12 cellular contexts compared by ENCODE assay signal in the genomic region with DNA sequence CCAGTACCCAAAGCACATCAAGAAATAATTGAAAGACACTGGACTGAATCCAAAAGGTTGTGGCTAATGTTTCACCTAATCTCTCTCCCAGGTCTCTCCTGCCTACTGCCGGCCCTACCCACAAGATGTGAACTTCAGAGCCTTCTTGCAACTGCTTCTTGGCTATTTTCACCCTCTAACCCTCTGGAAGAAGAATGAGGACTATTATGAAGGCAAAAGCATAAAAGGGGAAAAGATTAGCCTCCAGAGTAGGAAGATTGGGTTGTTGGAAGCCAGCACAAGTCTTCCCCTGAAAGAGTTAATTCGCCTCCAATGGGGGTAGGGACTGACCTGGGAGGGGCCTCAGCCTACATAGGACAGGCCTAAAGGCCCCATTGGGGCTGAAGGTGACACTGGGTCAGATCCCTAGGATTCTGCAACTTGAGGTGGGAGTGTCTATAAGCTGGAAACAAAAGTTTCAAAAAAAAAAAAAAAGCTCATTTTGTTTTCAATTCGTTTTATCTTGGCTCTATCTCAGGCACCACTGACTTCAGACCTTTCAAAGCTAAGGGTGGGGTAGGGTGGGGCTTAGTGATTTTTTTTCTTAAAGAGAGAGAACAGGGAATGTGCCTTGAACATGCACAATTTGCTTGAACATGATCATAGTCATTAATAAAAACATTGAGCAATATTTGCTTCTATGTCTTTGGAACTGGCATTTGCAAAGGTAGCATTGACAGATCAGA.
DNase-seq lines count a peak whose midpoint lies in the region; ATAC-seq lines count a peak whose summit lies in the region.
"Had no signal": no experiment of that assay in that cellular context is flagged by ENCODE, and none has a peak within 500 bp of the region (broad histone marks: within the 10 kb centered on the region; RNA-seq: fewer than 3 reads in every experiment).

No MANE protein-coding gene starts in this region.

- ATAC-seq in HG03039 (IDR thresholded peaks at IDR 0.05; ENCODE audit: unreplicated experiment): no peak
- ATAC-seq in HG03439 (IDR thresholded peaks at IDR 0.05; ENCODE audit: unreplicated experiment): no peak

- H3K9me3 ChIP-seq in adipocyte (ENCODE audit: control insufficient read depth, low read length): no peaks in the 10 kb centered on the region

- peaks cover 66% of the 10 kb centered on the region for H3K4me1 ChIP-seq in adipocyte (ENCODE audit: control insufficient read depth, insufficient read depth, low read length)

- H3K4me3 ChIP-seq in H7 (ENCODE audit: insufficient read depth, low read depth, low read length): no peak overlapping the region
- H3K4me3 ChIP-seq in adipocyte (ENCODE audit: low read length): no peak overlapping the region
- H3K4me3 ChIP-seq: PC-9 had no signal

- peak overlapping the region; percentile 30 for H3K9ac ChIP-seq in adipocyte (ENCODE audit: low read length)

- peak; percentile 39 for DNase-seq in H7
- no peak for DNase-seq in adipocyte (ENCODE audit: low read depth)
- DNase-seq in iPS DF 4.7 (ENCODE audit: extremely low read depth, low spot score): peak; percentile 1
- DNase-seq in renal cortical epithelial cell (ENCODE audit: low read depth): peak; percentile 97
- no peak for DNase-seq in Ammon's horn (ENCODE audit: low spot score)
- DNase-seq in T-helper 9 cell: no peak
- DNase-seq: activated T-cell treated with anti-CD3 and anti-CD28 coated beads, Interleukin-2, amount 50 U/mL, for 1 hour; C1 segment of cervical spinal cord; GF-D8 had no signal

- H3K27me3 ChIP-seq in H7 (ENCODE audit: control insufficient read depth, insufficient read depth, low read length) (no peaks in the 10 kb centered on the region), adipocyte (replicated peaks; ENCODE audit: control insufficient read depth, insufficient read depth, low read length) (no peaks in the 10 kb centered on the region)

- no peaks in the 10 kb centered on the region for H3K36me3 ChIP-seq in H7 (replicated peaks; ENCODE audit: control insufficient read depth, insufficient read depth, low read length)
- no peaks in the 10 kb centered on the region for H3K36me3 ChIP-seq in adipocyte (ENCODE audit: control insufficient read depth, insufficient read depth, low read length, severe bottlenecking)

Comparison
In these comparisons a context has a peak if more than half of its experiments do, and no peak if none do; other contexts are left out.
1. DNase-seq: peak in H7 (single experiment), iPS DF 4.7 (single experiment) and renal cortical epithelial cell (single experiment); none in adipocyte (single experiment), Ammon's horn (single experiment) and T-helper 9 cell (single experiment).